ENCODE assay signal across 1 cellular context in the genomic region with DNA sequence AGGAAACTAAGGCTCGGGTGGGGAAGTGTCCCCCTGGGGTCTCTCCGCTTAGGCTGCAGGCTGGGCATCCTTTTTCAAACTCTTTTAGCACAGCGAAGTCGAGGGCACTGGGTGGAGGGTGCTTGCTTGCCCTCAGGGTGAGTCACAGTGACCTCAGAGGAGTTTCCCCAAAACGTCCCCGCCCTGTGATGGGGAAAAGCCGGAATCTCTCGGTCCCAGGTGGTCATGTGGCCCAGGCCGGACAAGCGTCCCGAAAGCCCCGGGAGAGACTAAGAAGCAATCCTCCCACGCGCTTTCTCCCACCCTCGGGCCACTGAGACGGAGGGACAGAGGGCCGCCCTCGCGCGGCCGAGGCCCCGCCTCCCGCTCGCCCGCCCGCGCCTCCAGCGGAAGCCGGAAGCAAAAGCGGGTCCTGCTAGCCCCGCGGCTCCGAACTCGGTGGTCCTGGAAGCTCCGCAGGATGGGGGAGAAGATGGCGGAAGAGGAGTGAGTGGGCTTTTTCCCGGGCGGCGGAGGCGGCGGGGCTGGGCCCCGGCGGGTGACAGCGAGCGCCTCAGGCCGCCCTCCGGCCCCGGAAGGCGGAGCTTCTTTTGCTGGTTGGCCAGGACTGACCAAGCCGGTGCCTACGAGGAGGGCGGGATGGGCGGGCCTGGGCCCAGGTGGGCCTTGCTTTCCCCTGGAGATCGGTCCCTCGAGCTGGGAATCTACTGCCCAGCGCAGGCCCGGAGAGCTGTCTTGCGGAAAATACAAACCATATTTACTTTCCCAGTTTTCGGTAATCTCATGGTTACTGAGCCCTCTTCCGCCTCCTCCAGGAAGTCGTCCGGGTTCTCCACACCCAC.
TF ChIP-seq lines count a peak whose summit lies in the region.

A gene with protein sequence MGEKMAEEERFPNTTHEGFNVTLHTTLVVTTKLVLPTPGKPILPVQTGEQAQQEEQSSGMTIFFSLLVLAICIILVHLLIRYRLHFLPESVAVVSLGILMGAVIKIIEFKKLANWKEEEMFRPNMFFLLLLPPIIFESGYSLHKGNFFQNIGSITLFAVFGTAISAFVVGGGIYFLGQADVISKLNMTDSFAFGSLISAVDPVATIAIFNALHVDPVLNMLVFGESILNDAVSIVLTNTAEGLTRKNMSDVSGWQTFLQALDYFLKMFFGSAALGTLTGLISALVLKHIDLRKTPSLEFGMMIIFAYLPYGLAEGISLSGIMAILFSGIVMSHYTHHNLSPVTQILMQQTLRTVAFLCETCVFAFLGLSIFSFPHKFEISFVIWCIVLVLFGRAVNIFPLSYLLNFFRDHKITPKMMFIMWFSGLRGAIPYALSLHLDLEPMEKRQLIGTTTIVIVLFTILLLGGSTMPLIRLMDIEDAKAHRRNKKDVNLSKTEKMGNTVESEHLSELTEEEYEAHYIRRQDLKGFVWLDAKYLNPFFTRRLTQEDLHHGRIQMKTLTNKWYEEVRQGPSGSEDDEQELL (plus strand): TSS at position 366 of the 842 bp plus-strand sequence. CDS start 95 bp downstream, at position 461.

TF ChIP-seq in K562, 482 proteins besides CTCF, POLR2A, EP300 and RAD21 (continued from another document):
- TF ChIP-seq, protein P1, sequence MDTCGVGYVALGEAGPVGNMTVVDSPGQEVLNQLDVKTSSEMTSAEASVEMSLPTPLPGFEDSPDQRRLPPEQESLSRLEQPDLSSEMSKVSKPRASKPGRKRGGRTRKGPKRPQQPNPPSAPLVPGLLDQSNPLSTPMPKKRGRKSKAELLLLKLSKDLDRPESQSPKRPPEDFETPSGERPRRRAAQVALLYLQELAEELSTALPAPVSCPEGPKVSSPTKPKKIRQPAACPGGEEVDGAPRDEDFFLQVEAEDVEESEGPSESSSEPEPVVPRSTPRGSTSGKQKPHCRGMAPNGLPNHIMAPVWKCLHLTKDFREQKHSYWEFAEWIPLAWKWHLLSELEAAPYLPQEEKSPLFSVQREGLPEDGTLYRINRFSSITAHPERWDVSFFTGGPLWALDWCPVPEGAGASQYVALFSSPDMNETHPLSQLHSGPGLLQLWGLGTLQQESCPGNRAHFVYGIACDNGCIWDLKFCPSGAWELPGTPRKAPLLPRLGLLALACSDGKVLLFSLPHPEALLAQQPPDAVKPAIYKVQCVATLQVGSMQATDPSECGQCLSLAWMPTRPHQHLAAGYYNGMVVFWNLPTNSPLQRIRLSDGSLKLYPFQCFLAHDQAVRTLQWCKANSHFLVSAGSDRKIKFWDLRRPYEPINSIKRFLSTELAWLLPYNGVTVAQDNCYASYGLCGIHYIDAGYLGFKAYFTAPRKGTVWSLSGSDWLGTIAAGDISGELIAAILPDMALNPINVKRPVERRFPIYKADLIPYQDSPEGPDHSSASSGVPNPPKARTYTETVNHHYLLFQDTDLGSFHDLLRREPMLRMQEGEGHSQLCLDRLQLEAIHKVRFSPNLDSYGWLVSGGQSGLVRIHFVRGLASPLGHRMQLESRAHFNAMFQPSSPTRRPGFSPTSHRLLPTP (IDR thresholded peaks at IDR 0.05; ENCODE audit: borderline replicate concordance, extremely low read depth, insufficient read length) = peak; percentile 20
- TF ChIP-seq, protein P2, sequence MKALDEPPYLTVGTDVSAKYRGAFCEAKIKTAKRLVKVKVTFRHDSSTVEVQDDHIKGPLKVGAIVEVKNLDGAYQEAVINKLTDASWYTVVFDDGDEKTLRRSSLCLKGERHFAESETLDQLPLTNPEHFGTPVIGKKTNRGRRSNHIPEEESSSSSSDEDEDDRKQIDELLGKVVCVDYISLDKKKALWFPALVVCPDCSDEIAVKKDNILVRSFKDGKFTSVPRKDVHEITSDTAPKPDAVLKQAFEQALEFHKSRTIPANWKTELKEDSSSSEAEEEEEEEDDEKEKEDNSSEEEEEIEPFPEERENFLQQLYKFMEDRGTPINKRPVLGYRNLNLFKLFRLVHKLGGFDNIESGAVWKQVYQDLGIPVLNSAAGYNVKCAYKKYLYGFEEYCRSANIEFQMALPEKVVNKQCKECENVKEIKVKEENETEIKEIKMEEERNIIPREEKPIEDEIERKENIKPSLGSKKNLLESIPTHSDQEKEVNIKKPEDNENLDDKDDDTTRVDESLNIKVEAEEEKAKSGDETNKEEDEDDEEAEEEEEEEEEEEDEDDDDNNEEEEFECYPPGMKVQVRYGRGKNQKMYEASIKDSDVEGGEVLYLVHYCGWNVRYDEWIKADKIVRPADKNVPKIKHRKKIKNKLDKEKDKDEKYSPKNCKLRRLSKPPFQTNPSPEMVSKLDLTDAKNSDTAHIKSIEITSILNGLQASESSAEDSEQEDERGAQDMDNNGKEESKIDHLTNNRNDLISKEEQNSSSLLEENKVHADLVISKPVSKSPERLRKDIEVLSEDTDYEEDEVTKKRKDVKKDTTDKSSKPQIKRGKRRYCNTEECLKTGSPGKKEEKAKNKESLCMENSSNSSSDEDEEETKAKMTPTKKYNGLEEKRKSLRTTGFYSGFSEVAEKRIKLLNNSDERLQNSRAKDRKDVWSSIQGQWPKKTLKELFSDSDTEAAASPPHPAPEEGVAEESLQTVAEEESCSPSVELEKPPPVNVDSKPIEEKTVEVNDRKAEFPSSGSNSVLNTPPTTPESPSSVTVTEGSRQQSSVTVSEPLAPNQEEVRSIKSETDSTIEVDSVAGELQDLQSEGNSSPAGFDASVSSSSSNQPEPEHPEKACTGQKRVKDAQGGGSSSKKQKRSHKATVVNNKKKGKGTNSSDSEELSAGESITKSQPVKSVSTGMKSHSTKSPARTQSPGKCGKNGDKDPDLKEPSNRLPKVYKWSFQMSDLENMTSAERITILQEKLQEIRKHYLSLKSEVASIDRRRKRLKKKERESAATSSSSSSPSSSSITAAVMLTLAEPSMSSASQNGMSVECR (CRISPR knock-in tag; IDR thresholded peaks at IDR 0.05) = peak; percentile 63
- TF ChIP-seq, protein P3, sequence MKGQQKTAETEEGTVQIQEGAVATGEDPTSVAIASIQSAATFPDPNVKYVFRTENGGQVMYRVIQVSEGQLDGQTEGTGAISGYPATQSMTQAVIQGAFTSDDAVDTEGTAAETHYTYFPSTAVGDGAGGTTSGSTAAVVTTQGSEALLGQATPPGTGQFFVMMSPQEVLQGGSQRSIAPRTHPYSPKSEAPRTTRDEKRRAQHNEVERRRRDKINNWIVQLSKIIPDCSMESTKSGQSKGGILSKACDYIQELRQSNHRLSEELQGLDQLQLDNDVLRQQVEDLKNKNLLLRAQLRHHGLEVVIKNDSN (CRISPR knock-in tag; IDR thresholded peaks at IDR 0.05) = peak; percentile 78
- TF ChIP-seq, protein P4, sequence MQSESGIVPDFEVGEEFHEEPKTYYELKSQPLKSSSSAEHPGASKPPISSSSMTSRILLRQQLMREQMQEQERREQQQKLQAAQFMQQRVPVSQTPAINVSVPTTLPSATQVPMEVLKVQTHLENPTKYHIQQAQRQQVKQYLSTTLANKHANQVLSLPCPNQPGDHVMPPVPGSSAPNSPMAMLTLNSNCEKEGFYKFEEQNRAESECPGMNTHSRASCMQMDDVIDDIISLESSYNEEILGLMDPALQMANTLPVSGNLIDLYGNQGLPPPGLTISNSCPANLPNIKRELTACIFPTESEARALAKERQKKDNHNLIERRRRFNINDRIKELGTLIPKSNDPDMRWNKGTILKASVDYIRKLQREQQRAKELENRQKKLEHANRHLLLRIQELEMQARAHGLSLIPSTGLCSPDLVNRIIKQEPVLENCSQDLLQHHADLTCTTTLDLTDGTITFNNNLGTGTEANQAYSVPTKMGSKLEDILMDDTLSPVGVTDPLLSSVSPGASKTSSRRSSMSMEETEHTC (IDR thresholded peaks at IDR 0.05) = peak; percentile 57
- no peak for TF ChIP-seq STAT5B (CRISPR knock-in tag; IDR thresholded peaks at IDR 0.05)
- TF ChIP-seq GABPA (tag; conservative IDR thresholded peaks at IDR 0.05; ENCODE audit: low read depth) = peak; percentile 94
- TF ChIP-seq HDAC3 (IDR thresholded peaks at IDR 0.05; ENCODE audit: borderline replicate concordance, partially characterized antibody) = no peak
- TF ChIP-seq, protein P5, sequence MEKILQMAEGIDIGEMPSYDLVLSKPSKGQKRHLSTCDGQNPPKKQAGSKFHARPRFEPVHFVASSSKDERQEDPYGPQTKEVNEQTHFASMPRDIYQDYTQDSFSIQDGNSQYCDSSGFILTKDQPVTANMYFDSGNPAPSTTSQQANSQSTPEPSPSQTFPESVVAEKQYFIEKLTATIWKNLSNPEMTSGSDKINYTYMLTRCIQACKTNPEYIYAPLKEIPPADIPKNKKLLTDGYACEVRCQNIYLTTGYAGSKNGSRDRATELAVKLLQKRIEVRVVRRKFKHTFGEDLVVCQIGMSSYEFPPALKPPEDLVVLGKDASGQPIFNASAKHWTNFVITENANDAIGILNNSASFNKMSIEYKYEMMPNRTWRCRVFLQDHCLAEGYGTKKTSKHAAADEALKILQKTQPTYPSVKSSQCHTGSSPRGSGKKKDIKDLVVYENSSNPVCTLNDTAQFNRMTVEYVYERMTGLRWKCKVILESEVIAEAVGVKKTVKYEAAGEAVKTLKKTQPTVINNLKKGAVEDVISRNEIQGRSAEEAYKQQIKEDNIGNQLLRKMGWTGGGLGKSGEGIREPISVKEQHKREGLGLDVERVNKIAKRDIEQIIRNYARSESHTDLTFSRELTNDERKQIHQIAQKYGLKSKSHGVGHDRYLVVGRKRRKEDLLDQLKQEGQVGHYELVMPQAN (IDR thresholded peaks at IDR 0.05; ENCODE audit: borderline replicate concordance) = 0 out of 2 replicates have a peak, but pooled peaks have one; percentile 8
TF ChIP-seq in K562: peak in this region for 118.
